ENCODE assay signal across 10 cellular contexts in genomic region chr11:417652-418342, GRCh38. TPM values are rescaled to one million over a fixed set of nuclear protein-coding genes. Genes with fewer than 3 reads are reported as not detected.
A peak's percentile ranks its signal among the peaks of the same experiment; 100 is the strongest.
DNase-seq lines count a peak whose midpoint lies in the region; ATAC-seq, FAIRE-seq and TF ChIP-seq lines count a peak whose summit lies in the region.
"Had no signal": no experiment of that assay in that cellular context is flagged by ENCODE, and none has a peak within 500 bp of the region (broad histone marks: within the 10 kb centered on the region; RNA-seq: fewer than 3 reads in every experiment).

No MANE protein-coding gene starts in this region.

- H3K27ac Mint-ChIP-seq in activated CD4-positive, alpha-beta T cell treated with anti-CD3 and anti-CD28 coated beads for 36 hours = no peak overlapping the region
- H3K27ac Mint-ChIP-seq in astrocyte (ENCODE audit: unreplicated experiment) = no peak overlapping the region

- H2AFZ ChIP-seq in astrocyte (ENCODE audit: low read depth, low read length) = no peak overlapping the region

- no peaks in the 10 kb centered on the region for H3K9me3 ChIP-seq in astrocyte (ENCODE audit: insufficient read depth, low read depth, low read length)
- H3K9me3 ChIP-seq in right lobe of liver = no peaks in the 10 kb centered on the region
- no peaks in the 10 kb centered on the region for H3K9me3 ChIP-seq in subcutaneous abdominal adipose tissue (ENCODE audit: control insufficient read depth in 5 of 5, low read length in 5 of 5)

- H3K36me3 Mint-ChIP-seq in activated CD4-positive, alpha-beta T cell treated with anti-CD3 and anti-CD28 coated beads for 36 hours (ENCODE audit: low read depth) = no peaks in the 10 kb centered on the region
- no peaks in the 10 kb centered on the region for H3K36me3 Mint-ChIP-seq in astrocyte (ENCODE audit: low read depth, unreplicated experiment)

- ATAC-seq in activated CD4-positive, alpha-beta T cell treated with anti-CD3 and anti-CD28 coated beads for 36 hours = no peak
- ATAC-seq in right lobe of liver (no peak), HG02610 (IDR thresholded peaks at IDR 0.05; ENCODE audit: unreplicated experiment) (no peak)

- FAIRE-seq in astrocyte (lab: Jason Lieb, UNC) = no peak
- FAIRE-seq: TTC549 had no signal

- no peaks in the 10 kb centered on the region for H4K20me1 ChIP-seq in astrocyte (ENCODE audit: insufficient read depth, low read length)

- POLR2A ChIA-PET in activated CD4-positive, alpha-beta T cell treated with anti-CD3 and anti-CD28 coated beads for 36 hours (lab: Charles Lee) = interaction anchor here (1.2 kb wide), 1 partner anchor 12 kb away, joined by 3 read pairs; no protein-coding TSS in a partner anchor

- H3K27ac ChIP-seq in astrocyte (ENCODE audit: low read depth, low read length) = no peak overlapping the region
- no peak overlapping the region for H3K27ac ChIP-seq in right lobe of liver
- H3K27ac ChIP-seq in subcutaneous abdominal adipose tissue (ENCODE audit: low read depth, low read length) = no peak overlapping the region

- H3K4me1 ChIP-seq in astrocyte (ENCODE audit: insufficient read depth, low read length) (peaks cover 15% of the 10 kb centered on the region), right lobe of liver (peaks cover 0 to 8% (median 0%) of the 10 kb centered on the region in 4 donors), subcutaneous abdominal adipose tissue (ENCODE audit: control insufficient read depth in 5 of 5, insufficient read depth in 5 of 5, low read length in 5 of 5) (peaks cover 0 to 44% (median 30%) of the 10 kb centered on the region in 5 donors)

- no peak overlapping the region for H3K4me3 ChIP-seq in astrocyte (ENCODE audit: insufficient read depth, low read depth, low read length)
- H3K4me3 ChIP-seq in right lobe of liver = peak overlapping the region in 2 of 3 donors; percentile 60 to 61
- peak overlapping the region in 3 of 5 donors; percentile 61 to 82 (median 68) for H3K4me3 ChIP-seq in subcutaneous abdominal adipose tissue (ENCODE audit: low read depth in 1 of 5, low read length in 5 of 5)

- WGBS in right lobe of liver (ENCODE audit: insufficient coverage, low coverage, low lambda C conversion rate, missing lambda C conversion rate) = 80% methylated on average over 1 of the region's 19 CpGs

- no peaks in the 10 kb centered on the region for H3K79me2 ChIP-seq in astrocyte (ENCODE audit: insufficient read depth, low read length)

- CTCF ChIA-PET in activated CD4-positive, alpha-beta T cell treated with anti-CD3 and anti-CD28 coated beads for 36 hours (lab: Charles Lee) = no interaction called here

- H3K4me2 ChIP-seq in astrocyte (ENCODE audit: low read length) = no peak overlapping the region

- intact Hi-C loops in activated CD4-positive, alpha-beta T cell treated with anti-CD3 and anti-CD28 coated beads for 36 hours (cut with DNase I, micrococcal nuclease) = loop anchor here in 1 of 2 experiments (2.0 kb wide), 1 partner anchor 89 kb away; the partner anchor contains the start of gene RNH1
- intact Hi-C loops in right lobe of liver (cut with DNase I) = no loop called here

- H3K27me3 ChIP-seq in astrocyte (ENCODE audit: insufficient read depth, low read length) (peaks cover 5% of the 10 kb centered on the region), right lobe of liver (no peaks in the 10 kb centered on the region), subcutaneous abdominal adipose tissue (ENCODE audit: control insufficient read depth in 5 of 5, insufficient read depth in 4 of 5, low read length in 5 of 5) (peaks cover 14 to 38% (median 21%) of the 10 kb centered on the region in 5 donors)

- H3K9ac ChIP-seq in astrocyte (ENCODE audit: low read length) (no peak overlapping the region), subcutaneous abdominal adipose tissue (ENCODE audit: low read length in 5 of 5) (no peak overlapping the region)

- H3K27me3 Mint-ChIP-seq in activated CD4-positive, alpha-beta T cell treated with anti-CD3 and anti-CD28 coated beads for 36 hours = no peaks in the 10 kb centered on the region
- H3K27me3 Mint-ChIP-seq in astrocyte (ENCODE audit: low read depth, unreplicated experiment) = peaks cover 27% of the 10 kb centered on the region

- TF ChIP-seq CTCF in astrocyte (IDR thresholded peaks at IDR 0.05; ENCODE audit: insufficient read depth, low read depth, low read length) = no peak
- TF ChIP-seq CTCF in right lobe of liver (IDR thresholded peaks at IDR 0.05) = no peak

- H3K36me3 ChIP-seq in astrocyte (ENCODE audit: insufficient read depth, low read length) (no peaks in the 10 kb centered on the region), right lobe of liver (no peaks in the 10 kb centered on the region), subcutaneous abdominal adipose tissue (ENCODE audit: control insufficient read depth in 5 of 5, insufficient read depth in 5 of 5, low read length in 5 of 5) (no peaks in the 10 kb centered on the region)

- H3K4me1 Mint-ChIP-seq in activated CD4-positive, alpha-beta T cell treated with anti-CD3 and anti-CD28 coated beads for 36 hours = peaks cover 30% of the 10 kb centered on the region
- peaks cover 10% of the 10 kb centered on the region for H3K4me1 Mint-ChIP-seq in astrocyte (ENCODE audit: low read depth, unreplicated experiment)

- DNase-seq in activated CD4-positive, alpha-beta T cell treated with anti-CD3 and anti-CD28 coated beads for 36 hours = peak; percentile 9
- no peak for DNase-seq in activated CD4-positive, alpha-beta T cell treated with anti-CD3 and anti-CD28 coated beads, Interleukin-2, amount 50 U/mL, for 48 hours
- DNase-seq in astrocyte (ENCODE audit: low read depth) (no peak), right lobe of liver (peak in 1 of 3 donors; percentile 43), NCI-H82 treated with DMSO at 0.1 percent for 48 hours (lab: John Stamatoyannopoulos, UW; ENCODE audit: unreplicated experiment) (no peak), T1000 (lab: John Stamatoyannopoulos, UW) (no peak)

- TF ChIP-seq POLR2A in right lobe of liver (IDR thresholded peaks at IDR 0.05) = no peak

- no peaks in the 10 kb centered on the region for H3K9me3 Mint-ChIP-seq in activated CD4-positive, alpha-beta T cell treated with anti-CD3 and anti-CD28 coated beads for 36 hours (ENCODE audit: low read depth)
- H3K9me3 Mint-ChIP-seq in astrocyte (ENCODE audit: unreplicated experiment) = no peaks in the 10 kb centered on the region

- H3K4me3 Mint-ChIP-seq in activated CD4-positive, alpha-beta T cell treated with anti-CD3 and anti-CD28 coated beads for 36 hours = peak overlapping the region; percentile 51
- H3K4me3 Mint-ChIP-seq in astrocyte (ENCODE audit: unreplicated experiment) = peak overlapping the region; percentile 79

RNA-seq across cellular contexts. Expression of gene SIGIRR, which starts 3.0 kb away (rescaled TPM):
- total RNA-seq in activated CD4-positive, alpha-beta T cell treated with anti-CD3 and anti-CD28 coated beads for 36 hours = 10 to 100 TPM; 33.0 to 34.9 TPM
- 6.2 and 7.2 TPM in 2 replicates for total RNA-seq in astrocyte
- 100 to 1,000 TPM in 2 of 6 experiments, 10 to 100 TPM in 4; 48.2 to 133 (median 66.3) TPM for total RNA-seq in right lobe of liver

RNA-seq across cellular contexts. Expression of gene PKP3, which starts 23.8 kb away (rescaled TPM):
- total RNA-seq in activated CD4-positive, alpha-beta T cell treated with anti-CD3 and anti-CD28 coated beads for 36 hours = under 1 TPM; 0.07 to 0.18 TPM
- total RNA-seq in astrocyte (1.1 and 2.1 TPM in 2 replicates), right lobe of liver (1 to 10 TPM in 1 of 6 experiments, under 1 TPM in 2, not detected in 3; 0.43 to 1.5 (median 0.47) TPM)

RNA-seq across cellular contexts. Expression of gene ANO9, which starts 24.0 kb away (rescaled TPM):
- total RNA-seq in activated CD4-positive, alpha-beta T cell treated with anti-CD3 and anti-CD28 coated beads for 36 hours = 10 to 100 TPM; 31.7 to 38.8 TPM
- 0.82 and 1.9 TPM in 2 replicates for total RNA-seq in astrocyte
- total RNA-seq in right lobe of liver = 1 to 10 TPM in 1 of 6 experiments, under 1 TPM in 4, not detected in 1; 0.09 to 1.0 (median 0.28) TPM
- total RNA-seq: HT1080 had no signal

RNA-seq across cellular contexts. Expression of gene PTDSS2, which starts 32.3 kb away (rescaled TPM):
- 10 to 100 TPM; 14.8 to 18.8 TPM for total RNA-seq in activated CD4-positive, alpha-beta T cell treated with anti-CD3 and anti-CD28 coated beads for 36 hours
- total RNA-seq in astrocyte (40.3 and 47.3 TPM in 2 replicates), right lobe of liver (10 to 100 TPM in 4 of 6 experiments, 1 to 10 TPM in 2; 8.4 to 21.9 (median 11.4) TPM)

RNA-seq across cellular contexts. Expression of gene B4GALNT4, which starts 48.5 kb away (rescaled TPM):
- total RNA-seq in activated CD4-positive, alpha-beta T cell treated with anti-CD3 and anti-CD28 coated beads for 36 hours = 1 to 10 TPM; 3.8 to 6.6 TPM
- total RNA-seq in astrocyte = 64.6 and 68.5 TPM in 2 replicates
- under 1 TPM in 2 of 6 experiments, not detected in 4; 0.05 to 0.07 TPM for total RNA-seq in right lobe of liver

Comparison
In these comparisons a context has a peak if more than half of its experiments do, and no peak if none do; other contexts are left out.
1. RNA of gene ANO9, which starts 24.0 kb away (total RNA-seq): 31.7 to 38.8 TPM in activated CD4-positive, alpha-beta T cell treated with anti-CD3 and anti-CD28 coated beads for 36 hours; 0.82 to 1.9 TPM in astrocyte and 0.09 to 1.0 TPM in right lobe of liver; every median in the first group is over 10 times any median in the second.